In the genomic region with DNA sequence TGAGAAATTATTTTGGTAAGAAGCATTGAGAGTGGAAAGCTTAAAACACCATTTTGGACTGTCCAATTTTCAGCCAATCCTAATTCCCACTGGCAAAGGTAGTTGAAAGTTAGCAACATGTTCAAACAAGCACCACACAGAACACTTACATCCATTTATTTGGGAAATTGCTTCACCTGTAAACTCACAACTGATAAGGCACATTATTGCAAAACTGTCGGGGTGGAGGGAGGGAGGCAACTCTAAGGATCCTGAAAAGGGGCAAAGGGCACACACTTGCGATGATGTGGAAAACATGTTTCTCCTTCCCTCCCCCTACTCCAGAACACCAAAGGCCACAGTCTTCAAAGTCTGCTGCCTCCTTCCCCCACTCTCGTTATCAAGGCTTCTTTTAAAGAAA, we compare ENCODE assay signal across 1 cellular context.
TF ChIP-seq lines count a peak whose summit lies in the region.

No MANE protein-coding gene starts in this region.

TF ChIP-seq in K562, 482 proteins besides CTCF, POLR2A, EP300 and RAD21:
- TF ChIP-seq, protein P1, sequence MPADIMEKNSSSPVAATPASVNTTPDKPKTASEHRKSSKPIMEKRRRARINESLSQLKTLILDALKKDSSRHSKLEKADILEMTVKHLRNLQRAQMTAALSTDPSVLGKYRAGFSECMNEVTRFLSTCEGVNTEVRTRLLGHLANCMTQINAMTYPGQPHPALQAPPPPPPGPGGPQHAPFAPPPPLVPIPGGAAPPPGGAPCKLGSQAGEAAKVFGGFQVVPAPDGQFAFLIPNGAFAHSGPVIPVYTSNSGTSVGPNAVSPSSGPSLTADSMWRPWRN (IDR thresholded peaks at IDR 0.05; ENCODE audit: low read depth) = no peak
- peak; percentile 65 for TF ChIP-seq CEBPB (tag; IDR thresholded peaks at IDR 0.05)
